ENCODE assay signal across 9 cellular contexts in the genomic region with DNA sequence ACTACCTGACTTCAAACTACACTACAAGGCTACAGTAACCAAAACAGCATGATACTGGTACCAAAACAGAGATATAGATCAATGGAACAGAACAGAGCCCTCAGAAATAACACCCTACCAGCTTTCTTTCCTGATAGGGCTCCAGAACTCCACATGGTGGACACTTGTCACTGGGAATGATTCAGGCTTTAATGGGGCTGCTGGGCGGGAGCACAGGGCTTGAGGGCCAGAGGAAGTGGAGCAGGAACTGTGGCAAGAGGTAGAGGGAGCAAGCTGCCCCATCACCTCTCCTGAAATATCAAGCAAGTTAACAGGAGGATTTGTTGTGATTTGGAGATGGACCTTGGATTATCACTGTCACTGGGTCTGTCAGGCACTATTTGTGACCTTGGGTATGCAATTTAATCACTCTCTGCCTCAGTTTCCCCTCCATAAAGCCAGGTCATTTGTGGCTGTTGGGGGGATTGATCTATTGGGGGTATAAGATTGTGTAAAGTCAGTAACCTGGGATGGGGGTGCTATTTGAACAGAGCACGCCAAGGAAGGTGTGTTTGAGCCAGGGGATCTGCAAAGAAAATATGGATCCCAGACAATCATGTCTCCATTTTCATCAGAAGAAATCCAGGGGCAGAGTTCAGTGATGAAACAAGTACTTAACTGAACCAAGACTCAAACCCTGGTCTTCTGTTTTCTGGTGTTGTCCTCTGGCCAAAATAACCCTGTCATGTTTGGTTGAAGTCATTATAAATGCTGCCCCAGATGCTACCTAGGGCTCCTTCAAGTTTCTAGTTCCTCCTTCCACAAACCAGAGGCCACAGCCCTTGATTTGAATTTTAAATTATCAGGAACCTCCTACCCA. TPM values are rescaled to one million over a fixed set of nuclear protein-coding genes. Genes with fewer than 3 reads are reported as not detected.
DNase-seq lines count a peak whose midpoint lies in the region; ATAC-seq, FAIRE-seq and TF ChIP-seq lines count a peak whose summit lies in the region.
"Had no signal": no experiment of that assay in that cellular context is flagged by ENCODE, and none has a peak within 500 bp of the region (broad histone marks: within the 10 kb centered on the region; RNA-seq: fewer than 3 reads in every experiment).

No MANE protein-coding gene starts in this region.

- H3K9me3 ChIP-seq in right atrium auricular region = peaks cover 0 to 3% of the 10 kb centered on the region in 2 donors
- no peaks in the 10 kb centered on the region for H3K9me3 ChIP-seq in breast epithelium
- no peaks in the 10 kb centered on the region for H3K9me3 ChIP-seq in uterus

- H3K27ac ChIP-seq in right atrium auricular region (peak overlapping the region; percentile 13 to 58), breast epithelium (peak overlapping the region; percentile 69 to 78), uterus (peak overlapping the region; percentile 44 to 51)
- H3K27ac ChIP-seq: C4-2B had no signal

- FAIRE-seq in RCC 7860 (lab: Jason Lieb, UNC) = no peak

- H3K4me1 ChIP-seq in right atrium auricular region (peaks cover 0 to 6% of the 10 kb centered on the region in 2 donors), breast epithelium (peaks cover 0 to 4% of the 10 kb centered on the region in 2 donors), uterus (peaks cover 0 to 5% of the 10 kb centered on the region in 2 donors)

- H3K4me3 ChIP-seq in right atrium auricular region (no peak overlapping the region), breast epithelium (no peak overlapping the region), uterus (no peak overlapping the region)

- DNase-seq in right atrium auricular region (ENCODE audit: low spot score) = no peak
- DNase-seq in Right ventricle myocardium inferior (ENCODE audit: missing footprints) = no peak
- DNase-seq in breast epithelium (ENCODE audit: low spot score in 2 of 2) = no peak
- DNase-seq in uterus = no peak
- no peak for DNase-seq in RCC 7860 (ENCODE audit: low spot score)
- DNase-seq in NCI-H82 treated with DMSO at 0.1 percent for 48 hours (lab: John Stamatoyannopoulos, UW; ENCODE audit: unreplicated experiment) = no peak
- no peak for DNase-seq in NCI-H2196 (lab: John Stamatoyannopoulos, UW; ENCODE audit: unreplicated experiment)

- H3K36me3 ChIP-seq in right atrium auricular region = no peaks in the 10 kb centered on the region
- H3K36me3 ChIP-seq in breast epithelium = no peaks in the 10 kb centered on the region
- H3K36me3 ChIP-seq in uterus = no peaks in the 10 kb centered on the region

- H3K27me3 ChIP-seq in right atrium auricular region (no peaks in the 10 kb centered on the region), breast epithelium (no peaks in the 10 kb centered on the region), uterus (no peaks in the 10 kb centered on the region)

- TF ChIP-seq CTCF in right atrium auricular region (IDR thresholded peaks at IDR 0.05) = no peak
- no peak for TF ChIP-seq CTCF in breast epithelium (IDR thresholded peaks at IDR 0.05)
- no peak for TF ChIP-seq CTCF in uterus (IDR thresholded peaks at IDR 0.05)

- ATAC-seq in Right ventricle myocardium inferior (no peak), HG03103 (IDR thresholded peaks at IDR 0.05; ENCODE audit: low read depth, unreplicated experiment) (peak; percentile 77)

- intact Hi-C loops in Right ventricle myocardium inferior (cut with DNase I) (no loop called here), breast epithelium (cut with DNase I; ENCODE audit: low total_unique reads) (no loop called here), uterus (cut with DNase I; ENCODE audit: low total_unique reads) (no loop called here)

- TF ChIP-seq POLR2A in breast epithelium (IDR thresholded peaks at IDR 0.05) (no peak), uterus (IDR thresholded peaks at IDR 0.05) (no peak)

RNA-seq across cellular contexts. Expression of gene ETS2, which starts 25.2 kb away (rescaled TPM):
- total RNA-seq in right atrium auricular region (10 to 100 TPM; 31.4 to 37.2 TPM), Right ventricle myocardium inferior (51.5 TPM), breast epithelium (10 to 100 TPM; 48.0 to 60.0 (median 57.5) TPM), uterus (100 to 1,000 TPM in 2 of 4 donors, 10 to 100 TPM in 2; 72.6 to 147 (median 98.5) TPM)
